In genomic region chr14:74522740-74523139, GRCh38 we compare ENCODE assay signal across 20 cellular contexts. TPM values are rescaled to one million over a fixed set of nuclear protein-coding genes. Genes with fewer than 3 reads are reported as not detected.
DNase-seq lines count a peak whose midpoint lies in the region; FAIRE-seq and TF ChIP-seq lines count a peak whose summit lies in the region.
"Had no signal": no experiment of that assay in that cellular context is flagged by ENCODE, and none has a peak within 500 bp of the region (broad histone marks: within the 10 kb centered on the region; RNA-seq: fewer than 3 reads in every experiment).

No MANE protein-coding gene starts in this region.

- peaks cover 0 to 25% of the 10 kb centered on the region in 2 donors for H3K4me1 ChIP-seq in neuronal stem cell (ENCODE audit: control insufficient read depth in 2 of 2, insufficient read depth in 1 of 2, low read depth in 1 of 2, low read length in 2 of 2)
- H3K4me1 ChIP-seq in thyroid gland = peaks cover 35 to 38% of the 10 kb centered on the region in 2 donors
- no peaks in the 10 kb centered on the region for H3K4me1 ChIP-seq in kidney (ENCODE audit: control insufficient read depth in 1 of 2, insufficient read depth in 1 of 2, low read depth in 1 of 2, low read length in 2 of 2)
- H3K4me1 ChIP-seq: BE2C, HAP-1 had no signal

- H4K91ac ChIP-seq in neuronal stem cell (ENCODE audit: low read depth, low read length, poor library complexity) = no peak overlapping the region

- no peak overlapping the region for H2AFZ ChIP-seq in neuronal stem cell (ENCODE audit: low read length)

- H2BK120ac ChIP-seq in neuronal stem cell (ENCODE audit: low read depth, low read length) = no peak overlapping the region

- H2BK12ac ChIP-seq in neuronal stem cell (ENCODE audit: low read length) = no peak overlapping the region

- no peak overlapping the region for H3K23ac ChIP-seq in neuronal stem cell (ENCODE audit: low read depth, low read length, poor library complexity)

- no peak overlapping the region for H3K4me2 ChIP-seq in neuronal stem cell (ENCODE audit: insufficient read depth, low read length, poor library complexity, severe bottlenecking)

- H2AK5ac ChIP-seq in neuronal stem cell (ENCODE audit: low read depth, low read length) = no peak overlapping the region

- H3K9me3 Mint-ChIP-seq in type B pancreatic cell = no peaks in the 10 kb centered on the region
- H3K9me3 Mint-ChIP-seq: CD8-positive, alpha-beta memory T cell had no signal

- H3K27me3 Mint-ChIP-seq in type B pancreatic cell = no peaks in the 10 kb centered on the region

- H3K9ac ChIP-seq in neuronal stem cell (ENCODE audit: low read depth, low read length, poor library complexity) (peak overlapping the region; percentile 14), kidney (ENCODE audit: low read length in 2 of 2) (no peak overlapping the region)

- H3K9me3 ChIP-seq in neuronal stem cell (replicated peaks in 1 of 2; ENCODE audit: control insufficient read depth in 2 of 2, insufficient read depth in 1 of 2, low read depth in 1 of 2, low read length in 2 of 2) (no peaks in the 10 kb centered on the region), thyroid gland (no peaks in the 10 kb centered on the region), kidney (ENCODE audit: control insufficient read depth in 1 of 2, low read length in 2 of 2) (no peaks in the 10 kb centered on the region)
- H3K9me3 ChIP-seq: BE2C, HAP-1 had no signal

- H3K27ac ChIP-seq in RWPE1 (peak overlapping the region; percentile 2; the same call in 1 of the 2 replicates), neuronal stem cell (replicated peaks; ENCODE audit: low read length) (no peak overlapping the region), thyroid gland (peak overlapping the region in 2 of 3 donors; percentile 12 to 91), kidney (ENCODE audit: low read depth in 2 of 2, low read length in 2 of 2) (no peak overlapping the region)

- H3K27me3 ChIP-seq in neuronal stem cell (ENCODE audit: control insufficient read depth in 3 of 3, insufficient read depth in 3 of 3, low read depth in 1 of 3, low read length in 3 of 3) (peaks cover 0 to 24% (median 0%) of the 10 kb centered on the region in 3 experiments), thyroid gland (no peaks in the 10 kb centered on the region)

- H3K4ac ChIP-seq in neuronal stem cell (ENCODE audit: low read length) = no peak overlapping the region

- no peak overlapping the region for H3K14ac ChIP-seq in neuronal stem cell (ENCODE audit: low read length)

- no peak overlapping the region for H2BK5ac ChIP-seq in neuronal stem cell (ENCODE audit: low read length)

- TF ChIP-seq CTCF in RWPE1 (conservative IDR thresholded peaks at IDR 0.05; ENCODE audit: low read depth) (no peak), thyroid gland (IDR thresholded peaks at IDR 0.05) (no peak), kidney (IDR thresholded peaks at IDR 0.05; ENCODE audit: borderline replicate concordance, extremely low read depth, insufficient read depth) (no peak), type B pancreatic cell (conservative IDR thresholded peaks at IDR 0.05) (no peak)

- FAIRE-seq in HTR-8/SVneo (lab: Jason Lieb, UNC) = peak; percentile 57
- no peak for FAIRE-seq in kidney (lab: Jason Lieb, UNC)
- FAIRE-seq: A204.1, GM12891, GM19239 had no signal

- no peak overlapping the region for H4K8ac ChIP-seq in neuronal stem cell (ENCODE audit: low read depth, low read length)

- H3K79me1 ChIP-seq in neuronal stem cell (ENCODE audit: low read depth, low read length) = no peaks in the 10 kb centered on the region

- TF ChIP-seq POLR2A in thyroid gland (IDR thresholded peaks at IDR 0.05) = no peak

- no peaks in the 10 kb centered on the region for H3K36me3 ChIP-seq in neuronal stem cell (replicated peaks in 1 of 2; ENCODE audit: control insufficient read depth in 2 of 2, insufficient read depth in 2 of 2, low read length in 2 of 2)
- H3K36me3 ChIP-seq in thyroid gland = peaks cover 3 to 4% of the 10 kb centered on the region in 2 donors
- H3K36me3 ChIP-seq in kidney (ENCODE audit: control insufficient read depth in 1 of 2, insufficient read depth in 2 of 2, low read length in 2 of 2) = peaks cover 0 to 4% of the 10 kb centered on the region in 2 donors
- H3K36me3 ChIP-seq: BE2C, HAP-1 had no signal

- WGBS in neuronal stem cell (ENCODE audit: extremely low coverage in 2 of 2, insufficient read length in 2 of 2, insufficient replicate concordance in 1 of 2), 2 donors = no CpG with 5 or more reads among the region's 7 CpGs
- WGBS in thyroid gland, 2 donors = 95 to 100% methylated on average over 1 to 7 of the region's 7 CpGs

- POLR2A ChIA-PET in RWPE1 (lab: Yijun Ruan, JAX; ENCODE audit: low non-redundant PET) = no interaction called here

- peak overlapping the region; percentile 58 for H3K18ac ChIP-seq in neuronal stem cell (ENCODE audit: low read length)

- no peak overlapping the region for H3K27ac Mint-ChIP-seq in type B pancreatic cell
- H3K27ac Mint-ChIP-seq: CD4-positive, CD25-positive, alpha-beta regulatory T cell; CD8-positive, alpha-beta memory T cell had no signal

- peaks cover 11% of the 10 kb centered on the region for H3K4me1 Mint-ChIP-seq in type B pancreatic cell (ENCODE audit: unreplicated experiment)
- H3K4me1 Mint-ChIP-seq: CD8-positive, alpha-beta memory T cell had no signal

- H2BK15ac ChIP-seq in neuronal stem cell (ENCODE audit: low read length) = no peak overlapping the region

- no peaks in the 10 kb centered on the region for H3K36me3 Mint-ChIP-seq in type B pancreatic cell
- H3K36me3 Mint-ChIP-seq: CD4-positive, CD25-positive, alpha-beta regulatory T cell had no signal

- H3K4me3 Mint-ChIP-seq in type B pancreatic cell = no peak overlapping the region
- H3K4me3 Mint-ChIP-seq: CD4-positive, CD25-positive, alpha-beta regulatory T cell; CD8-positive, alpha-beta memory T cell had no signal

- intact Hi-C loops in thyroid gland (cut with DNase I) (no loop called here), kidney (cut with DNase I) (no loop called here)

- CTCF ChIA-PET in RWPE1 (lab: Yijun Ruan, JAX) = no interaction called here

- no peak overlapping the region for H3K4me3 ChIP-seq in neuronal stem cell (ENCODE audit: low read length in 2 of 2)
- no peak overlapping the region for H3K4me3 ChIP-seq in thyroid gland (replicated peaks in 1 of 3)
- no peak overlapping the region for H3K4me3 ChIP-seq in kidney (ENCODE audit: low read length in 2 of 2)
- H3K4me3 ChIP-seq: HAP-1 had no signal

- no peak for DNase-seq in HTR-8/SVneo (ENCODE audit: insufficient read length, low spot score)
- DNase-seq in RWPE1 (ENCODE audit: low spot score) = no peak
- DNase-seq in neuronal stem cell (ENCODE audit: low spot score) = no peak
- DNase-seq in thyroid gland = no peak
- DNase-seq in kidney = no peak
- no peak for DNase-seq in type B pancreatic cell (ENCODE audit: extremely low spot score, unreplicated experiment)
- DNase-seq: ACHN; BE2C; C1 segment of cervical spinal cord; CD4-positive, CD25-positive, alpha-beta regulatory T cell; CD8-positive, alpha-beta memory T cell; COR-L47; DMS 273 treated with DMSO at 0.1 percent for 48 hours; DMS53; DND-41; EL had no signal

RNA-seq across cellular contexts. Expression of gene ISCA2, which starts 29.2 kb away (rescaled TPM):
- polyA plus RNA-seq in neuronal stem cell (2013, experiment 1 of 2) = 60.9 TPM
- 63.2 TPM for polyA plus RNA-seq in neuronal stem cell (2013, experiment 2 of 2)
- total RNA-seq in thyroid gland (10 to 100 TPM; 24.6 to 54.9 (median 44.2) TPM), kidney (27.1 TPM), type B pancreatic cell (ENCODE audit: low replicate concordance) (32.0 and 33.4 TPM in 2 replicates)
- polyA plus RNA-seq in kidney (ENCODE audit: insufficient read depth, low read depth, low replicate concordance) = 60.1 TPM

RNA-seq across cellular contexts. Expression of gene NPC2, which starts 29.6 kb away (rescaled TPM):
- polyA plus RNA-seq in neuronal stem cell (2013, experiment 1 of 2) = 596 TPM
- 610 TPM for polyA plus RNA-seq in neuronal stem cell (2013, experiment 2 of 2)
- total RNA-seq in thyroid gland (1,000 to 10,000 TPM in 1 of 4 donors, 100 to 1,000 TPM in 3; 583 to 1,617 (median 793) TPM), kidney (217 TPM), type B pancreatic cell (ENCODE audit: low replicate concordance) (165 and 409 TPM in 2 replicates)
- 435 TPM for polyA plus RNA-seq in kidney (ENCODE audit: insufficient read depth, low read depth, low replicate concordance)

Comparison
In these comparisons a context has a peak if more than half of its experiments do, and no peak if none do; other contexts are left out.
1. H3K27ac ChIP-seq: peak in RWPE1 (single experiment) and thyroid gland (2 of 3); none in neuronal stem cell (single experiment) and kidney (0 of 2).